In the genomic region with DNA sequence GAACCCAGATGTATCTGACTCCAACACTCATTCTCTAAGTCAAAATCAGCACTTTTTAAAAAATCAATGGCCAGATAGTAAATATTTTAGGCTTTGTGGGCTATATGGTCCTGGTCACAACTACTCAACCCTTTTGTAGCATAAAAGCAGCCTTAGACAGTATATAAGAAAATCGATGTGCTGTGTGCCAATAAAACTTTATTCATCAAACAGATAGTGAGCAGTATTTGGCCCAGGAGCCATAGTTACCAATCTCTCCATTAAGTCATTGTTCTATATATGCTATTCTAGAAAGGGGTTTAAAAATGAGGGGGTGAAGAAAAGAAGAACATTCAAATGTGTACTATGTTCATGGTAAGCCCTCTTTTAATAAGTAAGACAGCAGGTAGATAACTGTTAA, we compare ENCODE assay signal across 30 cellular contexts.
"Had no signal": no experiment of that assay in that cellular context is flagged by ENCODE, and none has a peak within 500 bp of the region (broad histone marks: within the 10 kb centered on the region; RNA-seq: fewer than 3 reads in every experiment).

No MANE protein-coding gene starts in this region.

- H3K9me3 Mint-ChIP-seq: activated naive CD4-positive, alpha-beta T cell treated with anti-CD3 and anti-CD28 coated beads, Interleukin-2, amount 50 U/mL, for 24 hours; activated naive CD8-positive, alpha-beta T cell treated with anti-CD3 and anti-CD28 coated beads, Interleukin-2, amount 50 U/mL, for 24 hours; activated T-cell treated with anti-CD3 and anti-CD28 coated beads, Interleukin-2, amount 50 U/mL, for 4 hours; activated T-helper 17 cell treated with anti-CD3 and anti-CD28 coated beads, Interleukin-2, amount 50 U/mL, for 72 hours had no signal

- H3K4me3 ChIP-seq: body of pancreas, colonic mucosa, dorsolateral prefrontal cortex, hepatocyte, left ventricle myocardium inferior, lung, ovary, tibial nerve had no signal

- H3K9me3 ChIP-seq: body of pancreas, colonic mucosa, left ventricle myocardium inferior, neutrophil, ovary, tibial nerve had no signal

- H3K27me3 ChIP-seq: body of pancreas, colonic mucosa, hepatocyte, ovary, tibial nerve had no signal

- DNase-seq: activated CD4-positive, alpha-beta T cell treated with anti-CD3 and anti-CD28 coated beads for 1 hour; activated CD4-positive, alpha-beta T cell treated with anti-CD3 and anti-CD28 coated beads, Interleukin-2, amount 50 U/mL, for 1 hour; activated gamma-delta T cell treated with Interleukin-2 at 50 U/mL for 16 hours; activated naive CD8-positive, alpha-beta T cell treated with anti-CD3 and anti-CD28 coated beads, Interleukin-2, amount 50 U/mL, for 24 hours; activated T-cell treated with anti-CD3 and anti-CD28 coated beads, Interleukin-2, amount 50 U/mL, for 4 hours; anterior cingulate cortex; body of pancreas; colonic mucosa; dorsolateral prefrontal cortex; effector memory CD4-positive, alpha-beta T cell; islet precursor cell; left ventricle myocardium inferior; naive B cell; nephron progenitor cell; ovary; small intestine; stimulated activated CD4-positive, alpha-beta T cell treated with anti-CD3 and anti-CD28 coated beads, Interleukin-1b, Interleukin-23, amount 100 ng/mL, for 48 hours; stimulated activated CD4-positive, alpha-beta T cell treated with anti-CD3 and anti-CD28 coated beads, Interleukin-4, amount 100 ng/mL, for 4 hours; stimulated activated CD8-positive, alpha-beta memory T cell treated with anti-CD3 and anti-CD28 coated beads, Interleukin-4, amount 100 ng/mL, for 48 hours; stimulated activated naive CD4-positive, alpha-beta T cell; T-helper 2 cell had no signal

- H3K36me3 Mint-ChIP-seq: activated naive CD4-positive, alpha-beta T cell treated with anti-CD3 and anti-CD28 coated beads, Interleukin-2, amount 50 U/mL, for 24 hours; naive B cell had no signal

- H3K36me3 ChIP-seq: colonic mucosa, left ventricle myocardium inferior, neutrophil, ovary, tibial nerve had no signal

- H3K4me1 ChIP-seq: body of pancreas, colonic mucosa, tibial nerve had no signal

- H2AFZ ChIP-seq: hepatocyte had no signal

- H3K4me2 ChIP-seq: hepatocyte had no signal

- FAIRE-seq: frontal cortex, small intestine had no signal

- H3K79me2 ChIP-seq: hepatocyte had no signal

- ATAC-seq: activated T-cell treated with anti-CD3 and anti-CD28 coated beads, Interleukin-2, amount 50 U/mL, for 4 hours; body of pancreas; sciatic nerve had no signal

- H3K4me1 Mint-ChIP-seq: naive B cell, nephron progenitor cell had no signal

- H3K27ac ChIP-seq: body of pancreas, colonic mucosa, dorsolateral prefrontal cortex, hepatocyte, left ventricle myocardium inferior, neutrophil, ovary, tibial nerve had no signal

- H3K27ac Mint-ChIP-seq: activated CD8-positive, alpha-beta T cell treated with anti-CD3 and anti-CD28 coated beads for 36 hours; activated naive CD4-positive, alpha-beta T cell treated with anti-CD3 and anti-CD28 coated beads, Interleukin-2, amount 50 U/mL, for 24 hours; activated T-helper 17 cell treated with anti-CD3 and anti-CD28 coated beads, Interleukin-2, amount 50 U/mL, for 72 hours; naive B cell; nephron progenitor cell had no signal

- H3K4me3 Mint-ChIP-seq: activated CD8-positive, alpha-beta T cell treated with anti-CD3 and anti-CD28 coated beads for 36 hours; activated naive CD4-positive, alpha-beta T cell treated with anti-CD3 and anti-CD28 coated beads, Interleukin-2, amount 50 U/mL, for 24 hours; activated T-cell treated with anti-CD3 and anti-CD28 coated beads, Interleukin-2, amount 50 U/mL, for 4 hours; activated T-helper 17 cell treated with anti-CD3 and anti-CD28 coated beads, Interleukin-2, amount 50 U/mL, for 72 hours; naive B cell; nephron progenitor cell had no signal
